In the genomic region with DNA sequence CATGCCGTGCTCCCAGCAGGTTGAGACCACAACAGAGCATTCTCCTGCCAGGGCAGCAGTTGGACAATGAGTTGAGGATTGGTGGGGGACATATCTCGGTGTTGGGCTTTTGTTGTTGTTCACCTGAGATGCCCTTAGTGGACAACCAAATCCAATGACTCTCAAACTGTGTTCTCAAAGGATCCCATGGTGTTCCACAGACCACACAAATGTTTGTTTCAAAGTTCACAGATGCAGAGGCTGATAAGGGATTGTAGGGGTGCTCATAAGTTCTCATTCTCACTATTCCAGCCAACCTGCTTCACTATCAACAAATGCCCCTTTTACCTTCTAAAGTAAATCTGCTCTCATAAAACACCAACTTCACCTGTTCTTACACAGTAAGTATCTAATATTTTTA, we compare ENCODE assay signal across 37 cellular contexts.
"Had no signal": no experiment of that assay in that cellular context is flagged by ENCODE, and none has a peak within 500 bp of the region (broad histone marks: within the 10 kb centered on the region; RNA-seq: fewer than 3 reads in every experiment).

No MANE protein-coding gene starts in this region.

- H3K4me3 ChIP-seq: ascending aorta, cardiac muscle cell had no signal

- H3K4me1 Mint-ChIP-seq: activated CD4-positive, alpha-beta T cell treated with anti-CD3 and anti-CD28 coated beads, Interleukin-2, amount 10 ng/mL, durations not matched to agents 24 days and 14 days; activated naive CD4-positive, alpha-beta T cell treated with anti-CD3 and anti-CD28 coated beads, Interleukin-2, amount 10 ng/mL, durations not matched to agents 7 days and 5 days; activated naive CD8-positive, alpha-beta T cell treated with anti-CD3 and anti-CD28 coated beads, Interleukin-2, amount 10 ng/mL, durations not matched to agents 7 days and 5 days; brain; central memory CD8-positive, alpha-beta T cell had no signal

- H3K9me3 ChIP-seq: ascending aorta had no signal

- H3K27ac Mint-ChIP-seq: activated B cell treated with CpG ODN at 0.5 μM for 24 hours; activated CD4-positive, alpha-beta memory T cell treated with anti-CD3 and anti-CD28 coated beads for 36 hours; activated CD4-positive, alpha-beta T cell treated with anti-CD3 and anti-CD28 coated beads, Interleukin-2, amount 10 ng/mL, durations not matched to agents 24 days and 14 days; activated CD8-positive, alpha-beta T cell treated with anti-CD3 and anti-CD28 coated beads for 36 hours; activated naive CD4-positive, alpha-beta T cell treated with anti-CD3 and anti-CD28 coated beads, Interleukin-2, amount 10 ng/mL, durations not matched to agents 7 days and 5 days; activated naive CD4-positive, alpha-beta T cell treated with anti-CD3 and anti-CD28 coated beads, Interleukin-2, amount 50 U/mL, for 24 hours; activated naive CD8-positive, alpha-beta T cell; activated naive CD8-positive, alpha-beta T cell treated with anti-CD3 and anti-CD28 coated beads, Interleukin-2, amount 10 ng/mL, durations not matched to agents 7 days and 5 days; activated naive CD8-positive, alpha-beta T cell treated with anti-CD3 and anti-CD28 coated beads, Interleukin-2, amount 50 U/mL, for 24 hours; activated T-cell treated with anti-CD3 and anti-CD28 coated beads, Interleukin-2, amount 50 U/mL, for 72 hours; activated T-helper 2 cell treated with anti-CD3 and anti-CD28 coated beads, Interferon-gamma antibody, Interleukin-2, Interleukin-4, amounts not matched to agents 10 μg/mL and 5 μg/mL and 100 μg/mL, durations not matched to agents 14 hours and 24 hours and 36 hours; brain; T-helper 1 cell treated with Interleukin-12 subunit alpha and Interleukin-12 subunit beta and Interleukin-4 antibody, amounts not matched to agents 30 μg/mL and 1 μg/mL, for 36 hours; T-helper 2 cell treated with Interferon-gamma antibody and Interleukin-4, amounts not matched to agents 5 μg/mL and 100 μg/mL, for 36 hours had no signal

- H3K27me3 ChIP-seq: ascending aorta, cardiac muscle cell had no signal

- ATAC-seq: activated CD8-positive, alpha-beta T cell treated with anti-CD3 and anti-CD28 coated beads for 36 hours; activated naive CD8-positive, alpha-beta T cell treated with anti-CD3 and anti-CD28 coated beads, Interleukin-2, amount 50 U/mL, for 24 hours; activated T-cell treated with anti-CD3 and anti-CD28 coated beads, Interleukin-2, amount 50 U/mL, for 4 hours; activated T-cell treated with anti-CD3 and anti-CD28 coated beads, Interleukin-2, amount 50 U/mL, for 72 hours had no signal

- H3K9me3 Mint-ChIP-seq: activated CD4-positive, alpha-beta memory T cell treated with anti-CD3 and anti-CD28 coated beads for 36 hours; activated CD4-positive, alpha-beta T cell treated with anti-CD3 and anti-CD28 coated beads, Interleukin-2, amount 10 ng/mL, durations not matched to agents 24 days and 14 days; activated CD8-positive, alpha-beta T cell treated with anti-CD3 and anti-CD28 coated beads for 36 hours; activated naive CD4-positive, alpha-beta T cell treated with anti-CD3 and anti-CD28 coated beads, Interleukin-2, amount 10 ng/mL, durations not matched to agents 7 days and 5 days; activated naive CD4-positive, alpha-beta T cell treated with anti-CD3 and anti-CD28 coated beads, Interleukin-2, amount 50 U/mL, for 24 hours; activated naive CD8-positive, alpha-beta T cell treated with anti-CD3 and anti-CD28 coated beads, Interleukin-2, amount 50 U/mL, for 24 hours; activated T-cell treated with anti-CD3 and anti-CD28 coated beads, Interleukin-2, amount 50 U/mL, for 4 hours; activated T-helper 2 cell treated with anti-CD3 and anti-CD28 coated beads, Interferon-gamma antibody, Interleukin-2, Interleukin-4, amounts not matched to agents 10 μg/mL and 5 μg/mL and 100 μg/mL, durations not matched to agents 14 hours and 24 hours and 36 hours; brain; central memory CD8-positive, alpha-beta T cell; T-helper 2 cell treated with Interferon-gamma antibody and Interleukin-4, amounts not matched to agents 5 μg/mL and 100 μg/mL, for 36 hours had no signal

- H3K4me3 Mint-ChIP-seq: activated B cell treated with CpG ODN at 0.5 μM for 24 hours; activated CD4-positive, alpha-beta memory T cell treated with anti-CD3 and anti-CD28 coated beads for 36 hours; activated CD4-positive, alpha-beta T cell treated with anti-CD3 and anti-CD28 coated beads, Interleukin-2, amount 10 ng/mL, durations not matched to agents 24 days and 14 days; activated CD8-positive, alpha-beta T cell treated with anti-CD3 and anti-CD28 coated beads for 36 hours; activated naive CD4-positive, alpha-beta T cell treated with anti-CD3 and anti-CD28 coated beads, Interleukin-2, amount 10 ng/mL, durations not matched to agents 7 days and 5 days; activated naive CD4-positive, alpha-beta T cell treated with anti-CD3 and anti-CD28 coated beads, Interleukin-2, amount 50 U/mL, for 24 hours; activated naive CD8-positive, alpha-beta T cell; activated naive CD8-positive, alpha-beta T cell treated with anti-CD3 and anti-CD28 coated beads, Interleukin-2, amount 10 ng/mL, durations not matched to agents 7 days and 5 days; activated naive CD8-positive, alpha-beta T cell treated with anti-CD3 and anti-CD28 coated beads, Interleukin-2, amount 50 U/mL, for 24 hours; activated T-cell treated with anti-CD3 and anti-CD28 coated beads, Interleukin-2, amount 50 U/mL, for 4 hours; activated T-cell treated with anti-CD3 and anti-CD28 coated beads, Interleukin-2, amount 50 U/mL, for 72 hours; brain; central memory CD8-positive, alpha-beta T cell; T-helper 1 cell treated with Interleukin-12 subunit alpha and Interleukin-12 subunit beta and Interleukin-4 antibody, amounts not matched to agents 30 μg/mL and 1 μg/mL, for 36 hours; T-helper 2 cell treated with Interferon-gamma antibody and Interleukin-4, amounts not matched to agents 5 μg/mL and 100 μg/mL, for 36 hours had no signal

- FAIRE-seq: bronchial epithelial cell, TTC549 had no signal

- DNase-seq: activated B cell treated with CpG ODN at 0.5 μM for 24 hours; activated CD4-positive, alpha-beta memory T cell treated with anti-CD3 and anti-CD28 coated beads for 36 hours; activated CD4-positive, alpha-beta T cell treated with anti-CD3 and anti-CD28 coated beads for 4 hours; activated CD4-positive, alpha-beta T cell treated with anti-CD3 and anti-CD28 coated beads, Interleukin-2, amount 10 ng/mL, durations not matched to agents 24 days and 14 days; activated CD4-positive, alpha-beta T cell treated with anti-CD3 and anti-CD28 coated beads, Interleukin-2, amount 50 U/mL, for 1 hour; activated CD4-positive, alpha-beta T cell treated with anti-CD3 and anti-CD28 coated beads, Interleukin-2, amount 50 U/mL, for 4 hours; activated CD4-positive, CD25-positive, alpha-beta regulatory T cell treated with anti-CD3 and anti-CD28 coated beads, Interleukin-2, amount 50 U/mL, for 72 hours; activated CD8-positive, alpha-beta memory T cell treated with anti-CD3 and anti-CD28 coated beads, Interleukin-2, amount 50 U/mL, for 4 hours; activated CD8-positive, alpha-beta T cell treated with anti-CD3 and anti-CD28 coated beads for 36 hours; activated effector memory CD4-positive, alpha-beta T cell treated with Interleukin-2 at 50 U/mL for 16 hours; activated gamma-delta T cell; activated naive CD4-positive, alpha-beta T cell treated with anti-CD3 and anti-CD28 coated beads, Interleukin-2, amount 10 ng/mL, durations not matched to agents 7 days and 5 days; activated naive CD4-positive, alpha-beta T cell treated with Interleukin-2 at 50 U/mL for 16 hours; activated naive CD8-positive, alpha-beta T cell treated with anti-CD3 and anti-CD28 coated beads, Interleukin-2, amount 10 ng/mL, durations not matched to agents 7 days and 5 days; activated naive CD8-positive, alpha-beta T cell treated with anti-CD3 and anti-CD28 coated beads, Interleukin-2, amount 50 U/mL, for 24 hours; activated T-cell treated with anti-CD3 and anti-CD28 coated beads for 4 hours; activated T-cell treated with anti-CD3 and anti-CD28 coated beads, Interleukin-2, amount 50 U/mL, for 1 hour; activated T-cell treated with anti-CD3 and anti-CD28 coated beads, Interleukin-2, amount 50 U/mL, for 4 hours; activated T-cell treated with anti-CD3 and anti-CD28 coated beads, Interleukin-2, amount 50 U/mL, for 72 hours; amygdala; anterior cingulate cortex; caudate nucleus; cerebellar nuclear complex; T-helper 1 cell; T-helper 2 cell; T-helper 9 cell had no signal

- H3K36me3 ChIP-seq: ascending aorta, cardiac muscle cell had no signal

- H3K36me3 Mint-ChIP-seq: activated CD4-positive, alpha-beta memory T cell treated with anti-CD3 and anti-CD28 coated beads for 36 hours; activated naive CD4-positive, alpha-beta T cell treated with anti-CD3 and anti-CD28 coated beads, Interleukin-2, amount 10 ng/mL, durations not matched to agents 7 days and 5 days; activated naive CD4-positive, alpha-beta T cell treated with anti-CD3 and anti-CD28 coated beads, Interleukin-2, amount 50 U/mL, for 24 hours; activated naive CD8-positive, alpha-beta T cell; activated naive CD8-positive, alpha-beta T cell treated with anti-CD3 and anti-CD28 coated beads, Interleukin-2, amount 10 ng/mL, durations not matched to agents 7 days and 5 days; brain had no signal

- H3K4me1 ChIP-seq: ascending aorta had no signal

- H3K27ac ChIP-seq: ascending aorta, cardiac muscle cell had no signal

- H3K27me3 Mint-ChIP-seq: activated B cell treated with CpG ODN at 0.5 μM for 24 hours; activated CD4-positive, alpha-beta T cell treated with anti-CD3 and anti-CD28 coated beads, Interleukin-2, amount 10 ng/mL, durations not matched to agents 24 days and 14 days; activated CD8-positive, alpha-beta T cell treated with anti-CD3 and anti-CD28 coated beads for 36 hours; activated naive CD4-positive, alpha-beta T cell treated with anti-CD3 and anti-CD28 coated beads, Interleukin-2, amount 50 U/mL, for 24 hours; activated naive CD8-positive, alpha-beta T cell had no signal
